In the genomic region with DNA sequence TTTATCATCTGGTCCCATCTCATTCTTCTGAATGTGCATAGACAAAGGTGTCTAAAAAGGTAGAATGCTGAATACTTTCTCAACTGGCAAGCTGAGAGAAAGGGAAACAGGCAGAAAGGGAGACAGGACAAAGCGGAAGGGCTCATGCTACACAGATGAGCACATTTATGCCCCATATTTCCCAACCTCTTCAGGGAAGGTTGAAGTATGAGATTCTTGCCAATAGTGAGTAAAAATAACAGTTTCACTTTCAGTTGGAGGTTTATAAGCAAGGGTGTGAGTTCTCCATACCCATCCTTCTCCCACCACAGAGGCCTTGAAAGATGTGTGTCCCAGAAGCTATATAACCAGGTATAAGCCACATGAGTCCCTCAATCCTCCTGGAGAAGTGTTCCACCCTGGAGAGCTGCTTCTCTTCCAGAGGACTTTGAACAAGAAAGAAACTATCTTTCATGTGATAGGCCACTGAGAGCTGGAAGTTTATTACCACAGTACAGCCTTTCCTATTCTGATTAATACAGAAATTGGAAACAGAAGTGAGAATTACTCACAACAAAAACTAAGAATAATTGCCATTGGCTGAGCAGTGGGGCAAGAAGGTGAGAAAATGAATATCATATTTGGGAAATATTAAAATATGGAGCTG, we compare ENCODE assay signal across 11 cellular contexts.
DNase-seq lines count a peak whose midpoint lies in the region; ATAC-seq and TF ChIP-seq lines count a peak whose summit lies in the region.
"Had no signal": no experiment of that assay in that cellular context is flagged by ENCODE, and none has a peak within 500 bp of the region (broad histone marks: within the 10 kb centered on the region; RNA-seq: fewer than 3 reads in every experiment).

No MANE protein-coding gene starts in this region.

- H3K4me1 Mint-ChIP-seq in GM23338 (no peaks in the 10 kb centered on the region; the same call in 2 of the 3 replicates), type B pancreatic cell (ENCODE audit: unreplicated experiment) (peaks cover 17% of the 10 kb centered on the region)

- 27% methylated on average over 1 of the region's 1 CpG for WGBS in right lobe of liver (ENCODE audit: insufficient coverage, low coverage, low lambda C conversion rate, missing lambda C conversion rate)

- H3K36me3 ChIP-seq in right lobe of liver (no peaks in the 10 kb centered on the region), GM23338 (ENCODE audit: insufficient read depth) (no peaks in the 10 kb centered on the region)

- H3K79me2 ChIP-seq in GM23338 (replicated peaks; ENCODE audit: insufficient read depth) = no peaks in the 10 kb centered on the region

- no peaks in the 10 kb centered on the region for H3K27me3 Mint-ChIP-seq in GM23338 (ENCODE audit: insufficient read depth, low read depth, poor library complexity)
- no peaks in the 10 kb centered on the region for H3K27me3 Mint-ChIP-seq in type B pancreatic cell

- H3K27me3 ChIP-seq in right lobe of liver = no peaks in the 10 kb centered on the region
- H3K27me3 ChIP-seq in GM23338 (ENCODE audit: insufficient read depth) = no peaks in the 10 kb centered on the region

- no peak for TF ChIP-seq POLR2A in right lobe of liver (IDR thresholded peaks at IDR 0.05)

- TF ChIP-seq CTCF in right lobe of liver (IDR thresholded peaks at IDR 0.05) = no peak
- no peak for TF ChIP-seq CTCF in GM23338 (conservative IDR thresholded peaks at IDR 0.05; ENCODE audit: low read depth in 2 of 2)
- no peak for TF ChIP-seq CTCF in type B pancreatic cell (conservative IDR thresholded peaks at IDR 0.05)

- no peak overlapping the region for H3K4me2 ChIP-seq in GM23338

- H3K9me2 ChIP-seq in GM23338 (ENCODE audit: insufficient read depth) = peaks cover 7% of the 10 kb centered on the region; the same call in 1 of the 2 replicates

- H3K4me1 ChIP-seq in right lobe of liver (peaks cover 0 to 5% (median 0%) of the 10 kb centered on the region in 4 donors), GM23338 (ENCODE audit: insufficient read depth) (0 out of 2 replicates have a peak, but pooled peaks cover under 1% of the 10 kb centered on the region)

- H3K4me3 Mint-ChIP-seq in GM23338 = no peak overlapping the region
- H3K4me3 Mint-ChIP-seq in type B pancreatic cell = no peak overlapping the region
- H3K4me3 Mint-ChIP-seq: nephron progenitor cell had no signal

- peak overlapping the region in 1 of 3 donors; percentile 36 for H3K27ac ChIP-seq in right lobe of liver
- H3K27ac ChIP-seq in GM23338 (ENCODE audit: low read depth) = no peak overlapping the region
- H3K27ac ChIP-seq: VCaP had no signal

- ATAC-seq in GM19468 (IDR thresholded peaks at IDR 0.05; ENCODE audit: extremely low read depth, unreplicated experiment) (peak; percentile 35), right lobe of liver (peak; percentile 91 to 97 (median 94)), GM23338 (no peak), HG03039 (IDR thresholded peaks at IDR 0.05; ENCODE audit: unreplicated experiment) (no peak), GM21367 (IDR thresholded peaks at IDR 0.05; ENCODE audit: unreplicated experiment) (no peak)

- H3K27ac Mint-ChIP-seq in GM23338 (no peak overlapping the region), type B pancreatic cell (no peak overlapping the region)

- no peak overlapping the region for H2AFZ ChIP-seq in GM23338

- intact Hi-C loops in right lobe of liver (cut with DNase I) = no loop called here

- no peaks in the 10 kb centered on the region for H4K20me1 ChIP-seq in GM23338 (replicated peaks; ENCODE audit: insufficient read depth)

- no peaks in the 10 kb centered on the region for H3F3A ChIP-seq in GM23338 (replicated peaks; ENCODE audit: low read depth)

- H3K9me3 Mint-ChIP-seq in GM23338 = no peaks in the 10 kb centered on the region; the same call in 2 of the 3 replicates
- H3K9me3 Mint-ChIP-seq in type B pancreatic cell = peaks cover 15% of the 10 kb centered on the region

- no peaks in the 10 kb centered on the region for H3K9me3 ChIP-seq in right lobe of liver

- H3K4me3 ChIP-seq in right lobe of liver (no peak overlapping the region), GM23338 (no peak overlapping the region)

- no peaks in the 10 kb centered on the region for H3K36me3 Mint-ChIP-seq in GM23338 (ENCODE audit: low read depth)
- H3K36me3 Mint-ChIP-seq in type B pancreatic cell = no peaks in the 10 kb centered on the region

- peak; percentile 8 for DNase-seq in ELR (ENCODE audit: low read depth)
- DNase-seq in SKM-1 treated with dmso at 0.1 percent for 144 hours (lab: John Stamatoyannopoulos, UW; ENCODE audit: unreplicated experiment) = peak; percentile 18
- DNase-seq in right lobe of liver = no peak
- no peak for DNase-seq in GM23338 (ENCODE audit: low spot score)
- DNase-seq in type B pancreatic cell (ENCODE audit: extremely low spot score, unreplicated experiment) = no peak
- DNase-seq: hippocampal formation, nephron progenitor cell had no signal

TF ChIP-seq in GM23338, 12 proteins besides CTCF, POLR2A, EP300 and RAD21:
- no peak for TF ChIP-seq ZNF462 (CRISPR knock-in tag; IDR thresholded peaks at IDR 0.05)
TF ChIP-seq in GM23338: peak in this region for 0.

Comparison
In these comparisons a context has a peak if more than half of its experiments do, and no peak if none do; other contexts are left out.
1. DNase-seq: peak in ELR (single experiment) and SKM-1 treated with dmso at 0.1 percent for 144 hours (single experiment); none in right lobe of liver (0 of 3), GM23338 (single experiment) and type B pancreatic cell (single experiment).
2. ATAC-seq: peak in GM19468 (single experiment) and right lobe of liver (4 of 4); none in GM23338 (single experiment), HG03039 (single experiment) and GM21367 (single experiment).